8 cellular contexts compared by ENCODE assay signal in the genomic region with DNA sequence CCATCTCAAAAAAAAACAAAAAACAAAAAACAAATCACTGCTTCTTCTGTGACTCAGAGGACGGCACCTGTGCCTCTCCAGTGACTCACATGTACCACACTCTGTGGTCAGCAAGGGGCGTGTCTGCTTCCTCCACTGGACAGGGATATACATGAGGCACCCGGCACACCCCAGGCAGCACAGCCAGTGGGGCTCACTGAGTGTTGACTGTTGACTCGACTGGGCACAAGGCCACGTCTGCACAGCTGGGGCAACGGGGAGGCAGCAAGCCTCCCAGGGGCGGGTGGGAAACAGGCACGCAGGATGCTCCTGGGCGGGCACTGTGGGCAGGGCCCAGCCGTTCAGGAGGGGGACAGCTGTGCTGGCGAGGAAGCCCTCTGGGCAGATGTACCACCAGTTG.
DNase-seq lines count a peak whose midpoint lies in the region; ATAC-seq, FAIRE-seq and TF ChIP-seq lines count a peak whose summit lies in the region.

No MANE protein-coding gene starts in this region.

- H3K9ac ChIP-seq in BLaER1 treated with 17β-estradiol and CSF1 and Interleukin-3, amounts not matched to agents 10 nM and 100 nM: peak overlapping the region in 3 of 11 experiments; percentile 39 to 51 (median 47); a peak in 5 of 22 replicates
- H3K9ac ChIP-seq in GM12878 (ENCODE audit: control insufficient read depth, insufficient read depth, low read length) (no peak overlapping the region), mesenchymal stem cell (ENCODE audit: low read length) (peak overlapping the region; percentile 43)

- DNase-seq in NCI-H1092 (lab: John Stamatoyannopoulos, UW): peak; percentile 66
- no peak for DNase-seq in GM12878 (ENCODE audit: low read depth, low spot score)
- peak; percentile 97 for DNase-seq in mesenchymal stem cell
- DNase-seq in MV-4-11 (lab: John Stamatoyannopoulos, UW): no peak
- no peak for DNase-seq in effector CD4-positive, alpha-beta T cell
- no peak for DNase-seq in NCI-H345 treated with DMSO at 0.1 percent for 48 hours (lab: John Stamatoyannopoulos, UW; ENCODE audit: unreplicated experiment)

- peak overlapping the region; percentile 6 to 64 (median 32); a peak in 16 of 22 replicates for H3K4me2 ChIP-seq in BLaER1 treated with 17β-estradiol and CSF1 and Interleukin-3, amounts not matched to agents 10 nM and 100 nM
- H3K4me2 ChIP-seq in GM12878 (ENCODE audit: control insufficient read depth, insufficient read depth) (no peak overlapping the region), mesenchymal stem cell (ENCODE audit: low read length, poor library complexity, severe bottlenecking) (no peak overlapping the region)

- H4K91ac ChIP-seq in mesenchymal stem cell (ENCODE audit: low read length): no peak overlapping the region

- H2AFZ ChIP-seq in GM12878 (ENCODE audit: control insufficient read depth, low read depth, low read length): no peak overlapping the region
- H2AFZ ChIP-seq in mesenchymal stem cell (ENCODE audit: low read depth, low read length): no peak overlapping the region

- H3K79me1 ChIP-seq in mesenchymal stem cell (replicated peaks; ENCODE audit: low read length, poor library complexity, severe bottlenecking): peaks cover 8% of the 10 kb centered on the region

- peak; percentile 59 for ATAC-seq in GM12878
- ATAC-seq in GM19324 (IDR thresholded peaks at IDR 0.05; ENCODE audit: low FRiP score, unreplicated experiment): no peak

- POLR2A ChIA-PET in GM12878 (lab: Charles Lee): no interaction called here

- no peak for TF ChIP-seq POLR2A in GM12878 (IDR thresholded peaks at IDR 0.05; ENCODE audit: low read depth, low read length)

- no peak overlapping the region for H3K23ac ChIP-seq in mesenchymal stem cell (ENCODE audit: low read length in 2 of 2)

- H2BK12ac ChIP-seq in mesenchymal stem cell (ENCODE audit: low read length in 2 of 2): no peak overlapping the region

- H3K18ac ChIP-seq in mesenchymal stem cell (ENCODE audit: low read depth in 1 of 2, low read length in 2 of 2): peak overlapping the region in 1 of 2 experiments; percentile 82

- H3K4me1 ChIP-seq in BLaER1 treated with 17β-estradiol and CSF1 and Interleukin-3, amounts not matched to agents 10 nM and 100 nM: peaks cover 7 to 17% (median 13%) of the 10 kb centered on the region in 10 experiments; a peak in 18 of 20 replicates
- no peaks in the 10 kb centered on the region for H3K4me1 ChIP-seq in GM12878 (ENCODE audit: control insufficient read depth, insufficient read depth, low read length)
- peaks cover 4% of the 10 kb centered on the region for H3K4me1 ChIP-seq in mesenchymal stem cell (ENCODE audit: control insufficient read depth, insufficient read depth, low read depth, low read length)

- H3K4me3 ChIP-seq in BLaER1 treated with 17β-estradiol and CSF1 and Interleukin-3, amounts not matched to agents 10 nM and 100 nM: no peak overlapping the region
- H3K4me3 ChIP-seq in GM12878: no peak overlapping the region
- no peak overlapping the region for H3K4me3 ChIP-seq in mesenchymal stem cell (ENCODE audit: insufficient read depth in 1 of 2, low read depth in 1 of 2, low read length in 2 of 2)

- TF ChIP-seq EP300 in GM12878 (IDR thresholded peaks at IDR 0.05; ENCODE audit: borderline replicate concordance in 1 of 2, control insufficient read depth in 1 of 2, low read depth in 2 of 2, low read length in 2 of 2): no peak

- no peak overlapping the region for H2BK5ac ChIP-seq in mesenchymal stem cell (ENCODE audit: low read depth, low read length, poor library complexity, severe bottlenecking)

- H2AK5ac ChIP-seq in mesenchymal stem cell (ENCODE audit: low read length, severe bottlenecking): no peak overlapping the region

- WGBS in GM12878 (ENCODE audit: insufficient coverage, insufficient replicate concordance, low lambda C conversion rate, missing lambda C conversion rate): 34% methylated on average over 11 of the region's 11 CpGs
- WGBS in mesenchymal stem cell: 8% methylated on average over 8 of the region's 11 CpGs

- H3K4ac ChIP-seq in mesenchymal stem cell (ENCODE audit: low read depth in 1 of 2, low read length in 2 of 2): no peak overlapping the region

- no peak overlapping the region for H4K8ac ChIP-seq in mesenchymal stem cell (ENCODE audit: low read length)

- CTCF ChIA-PET in GM12878 (lab: Yijun Ruan, JAX): no interaction called here

- H3K36me3 ChIP-seq in BLaER1 treated with 17β-estradiol and CSF1 and Interleukin-3, amounts not matched to agents 10 nM and 100 nM: peaks cover 19 to 67% (median 38%) of the 10 kb centered on the region in 11 experiments
- H3K36me3 ChIP-seq in GM12878 (ENCODE audit: control insufficient read depth in 2 of 2, insufficient read depth in 2 of 2, low read length in 1 of 2) (peaks cover 17 to 26% of the 10 kb centered on the region in 2 experiments; a peak in 3 of 4 replicates), mesenchymal stem cell (ENCODE audit: control insufficient read depth in 1 of 2, insufficient read depth in 2 of 2, low read depth in 1 of 2, low read length in 2 of 2) (peaks cover 61 to 69% of the 10 kb centered on the region in 2 experiments)

- intact Hi-C loops in GM12878 (cut with micrococcal nuclease; ENCODE audit: unreplicated experiment): no loop called here

- H3K27me3 ChIP-seq in BLaER1 treated with 17β-estradiol and CSF1 and Interleukin-3, amounts not matched to agents 10 nM and 100 nM: no peaks in the 10 kb centered on the region
- H3K27me3 ChIP-seq in GM12878 (replicated peaks in 1 of 2; ENCODE audit: control insufficient read depth in 2 of 2, insufficient read depth in 2 of 2, low read length in 1 of 2) (no peaks in the 10 kb centered on the region), mesenchymal stem cell (ENCODE audit: control insufficient read depth in 1 of 2, insufficient read depth in 1 of 2, low read length in 2 of 2) (no peaks in the 10 kb centered on the region)

- H3K14ac ChIP-seq in mesenchymal stem cell (ENCODE audit: low read length in 2 of 2): no peak overlapping the region

- peaks cover 7 to 8% (median 7%) of the 10 kb centered on the region in 11 experiments for H3K9me3 ChIP-seq in BLaER1 treated with 17β-estradiol and CSF1 and Interleukin-3, amounts not matched to agents 10 nM and 100 nM (replicated peaks in 1 of 11)
- H3K9me3 ChIP-seq in GM12878 (replicated peaks; ENCODE audit: control insufficient read depth, insufficient read depth, low read length): peaks cover 7% of the 10 kb centered on the region; the same call in 2 of the 3 replicates
- H3K9me3 ChIP-seq in mesenchymal stem cell (ENCODE audit: control insufficient read depth, low read length): peaks cover 16% of the 10 kb centered on the region

- no peak for TF ChIP-seq RAD21 in GM12878 (IDR thresholded peaks at IDR 0.05; ENCODE audit: insufficient read depth, low read depth, low read length)

- H2BK15ac ChIP-seq in mesenchymal stem cell (ENCODE audit: low read depth, poor library complexity, severe bottlenecking): no peak overlapping the region

- no peak for FAIRE-seq in GM12878 (lab: Jason Lieb, UNC)

- H2BK120ac ChIP-seq in mesenchymal stem cell (ENCODE audit: low read depth, low read length): no peak overlapping the region

- H4K20me1 ChIP-seq in BLaER1 treated with 17β-estradiol and CSF1 and Interleukin-3, amounts not matched to agents 10 nM and 100 nM: peaks cover 0 to 55% (median 15%) of the 10 kb centered on the region in 11 experiments; a peak in 12 of 22 replicates
- no peaks in the 10 kb centered on the region for H4K20me1 ChIP-seq in GM12878 (ENCODE audit: control insufficient read depth, insufficient read depth)

- in situ Hi-C loops in GM12878 (cut with MboI): no loop called here

- SMC1A ChIA-PET in GM12878 (lab: Charles Lee; ENCODE audit: uncharacterized antibody, unreplicated experiment): no interaction called here

- H3K27ac ChIP-seq in BLaER1 treated with 17β-estradiol and CSF1 and Interleukin-3, amounts not matched to agents 10 nM and 100 nM: 0 out of 22 replicates have a peak overlapping the region, but pooled peaks of 3 of the 11 experiments have one; percentile 10 to 17 (median 11)
- no peak overlapping the region for H3K27ac ChIP-seq in GM12878 (ENCODE audit: control insufficient read depth, insufficient read depth)
- peak overlapping the region; percentile 53 for H3K27ac ChIP-seq in mesenchymal stem cell (ENCODE audit: low read length, poor library complexity, severe bottlenecking)

- no peak for TF ChIP-seq CTCF in GM12878 (IDR thresholded peaks at IDR 0.05 in 2 of 3, conservative IDR thresholded peaks at IDR 0.05 in 1 of 3; ENCODE audit: control insufficient read depth in 2 of 3, extremely low read depth in 1 of 3, insufficient read depth in 1 of 3, low read depth in 3 of 3, low read length in 3 of 3)

- BruUV-seq in GM12878 (replicated peaks; lab: Mats Ljungman, UMichigan): no TSS peak

- RAD21 ChIA-PET in GM12878 (lab: Charles Lee; ENCODE audit: unreplicated experiment): no interaction called here

- H3K79me2 ChIP-seq in GM12878 (ENCODE audit: control insufficient read depth, insufficient read depth, low read length): no peaks in the 10 kb centered on the region

TF ChIP-seq in GM12878, 131 proteins besides CTCF, POLR2A, EP300 and RAD21:
- no peak for TF ChIP-seq RCOR1 (conservative IDR thresholded peaks at IDR 0.05; ENCODE audit: low read depth, low read length)
- TF ChIP-seq RUNX3 (IDR thresholded peaks at IDR 0.05; ENCODE audit: low read length): 0 out of 2 replicates have a peak, but pooled peaks have one; percentile 10

Comparison
In these comparisons a context has a peak if more than half of its experiments do, and no peak if none do; other contexts are left out.
1. H3K4me2 ChIP-seq: peak in BLaER1 treated with 17β-estradiol and CSF1 and Interleukin-3, amounts not matched to agents 10 nM and 100 nM (11 of 11); none in GM12878 (single experiment) and mesenchymal stem cell (single experiment).
2. DNase-seq: peak in NCI-H1092 (single experiment) and mesenchymal stem cell (single experiment); none in GM12878 (single experiment), MV-4-11 (single experiment), effector CD4-positive, alpha-beta T cell (single experiment) and NCI-H345 treated with DMSO at 0.1 percent for 48 hours (single experiment).